Comparison of ENCODE assay signal across 8 cellular contexts in genomic region chr3:119322523-119323400, GRCh38. TPM values are rescaled to one million over a fixed set of nuclear protein-coding genes. Genes with fewer than 3 reads are reported as not detected.
DNase-seq lines count a peak whose midpoint lies in the region; ATAC-seq and TF ChIP-seq lines count a peak whose summit lies in the region.

No MANE protein-coding gene starts in this region.

- H3K36me3 ChIP-seq in SU-DHL-6 (ENCODE audit: low read length): no peaks in the 10 kb centered on the region

- peak overlapping the region; percentile 100 for H2AFZ ChIP-seq in SU-DHL-6 (ENCODE audit: low read depth, low read length, severe bottlenecking)

- peak overlapping the region; percentile 67 for H3K4me3 ChIP-seq in SU-DHL-6 (ENCODE audit: insufficient read depth, low read length, poor library complexity, severe bottlenecking)

- peaks cover 49% of the 10 kb centered on the region for H3K4me1 Mint-ChIP-seq in activated naive CD8-positive, alpha-beta T cell treated with anti-CD3 and anti-CD28 coated beads, Interleukin-2, amount 50 U/mL, for 24 hours
- H3K4me1 Mint-ChIP-seq in progenitor cell of endocrine pancreas (ENCODE audit: low read depth): peaks cover 16% of the 10 kb centered on the region

- H4K20me1 ChIP-seq in SU-DHL-6 (ENCODE audit: low read depth, low read length): no peaks in the 10 kb centered on the region

- H3K9me3 Mint-ChIP-seq in activated naive CD8-positive, alpha-beta T cell treated with anti-CD3 and anti-CD28 coated beads, Interleukin-2, amount 50 U/mL, for 24 hours: no peaks in the 10 kb centered on the region
- no peaks in the 10 kb centered on the region for H3K9me3 Mint-ChIP-seq in progenitor cell of endocrine pancreas (ENCODE audit: low read depth)

- H3K9me2 ChIP-seq in SU-DHL-6 (replicated peaks; ENCODE audit: insufficient read depth, low read length): no peaks in the 10 kb centered on the region

- peak overlapping the region; percentile 31; the same call in 1 of the 2 replicates for H3K27ac ChIP-seq in SU-DHL-6 (ENCODE audit: low read depth, low read length)

- H3K27me3 Mint-ChIP-seq in activated naive CD8-positive, alpha-beta T cell treated with anti-CD3 and anti-CD28 coated beads, Interleukin-2, amount 50 U/mL, for 24 hours: no peaks in the 10 kb centered on the region
- H3K27me3 Mint-ChIP-seq in progenitor cell of endocrine pancreas: peaks cover 8% of the 10 kb centered on the region

- peak overlapping the region; percentile 86 for H3K4me2 ChIP-seq in SU-DHL-6 (ENCODE audit: low read depth, low read length, poor library complexity, severe bottlenecking)

- peaks cover 19% of the 10 kb centered on the region for H3K36me3 Mint-ChIP-seq in activated naive CD8-positive, alpha-beta T cell treated with anti-CD3 and anti-CD28 coated beads, Interleukin-2, amount 50 U/mL, for 24 hours (ENCODE audit: low read depth)
- H3K36me3 Mint-ChIP-seq in progenitor cell of endocrine pancreas (ENCODE audit: insufficient read depth): no peaks in the 10 kb centered on the region

- H3K79me2 ChIP-seq in SU-DHL-6 (ENCODE audit: insufficient read depth, low read length): no peaks in the 10 kb centered on the region

- peak overlapping the region; percentile 95 for H3K27ac Mint-ChIP-seq in activated naive CD8-positive, alpha-beta T cell treated with anti-CD3 and anti-CD28 coated beads, Interleukin-2, amount 50 U/mL, for 24 hours
- H3K27ac Mint-ChIP-seq in progenitor cell of endocrine pancreas: peak overlapping the region; percentile 99

- ATAC-seq in HG02610 (IDR thresholded peaks at IDR 0.05; ENCODE audit: unreplicated experiment) (peak; percentile 88), left cardiac atrium (peak; percentile 93 to 95)
- ATAC-seq in activated naive CD8-positive, alpha-beta T cell treated with anti-CD3 and anti-CD28 coated beads, Interleukin-2, amount 50 U/mL, for 24 hours: peak; percentile 95

- peak overlapping the region; percentile 77 for H3K9ac ChIP-seq in SU-DHL-6 (ENCODE audit: low read length)

- peak; percentile 81 for DNase-seq in NCI-H1092 (lab: John Stamatoyannopoulos, UW)
- DNase-seq in activated naive CD8-positive, alpha-beta T cell treated with anti-CD3 and anti-CD28 coated beads, Interleukin-2, amount 50 U/mL, for 24 hours: peak; percentile 95
- peak; percentile 94 for DNase-seq in left cardiac atrium
- peak; percentile 89 for DNase-seq in progenitor cell of endocrine pancreas (ENCODE audit: low spot score, unreplicated experiment)
- peak; percentile 86 for DNase-seq in ureter (ENCODE audit: low spot score)

- intact Hi-C loops in left cardiac atrium (cut with DNase I): no loop called here

- TF ChIP-seq CTCF in GM12872 (IDR thresholded peaks at IDR 0.05; ENCODE audit: insufficient read depth, low read depth, low read length) (0 out of 3 replicates have a peak, but pooled peaks have one; percentile 26), SU-DHL-6 (IDR thresholded peaks at IDR 0.05; ENCODE audit: insufficient read depth, low read length, poor library complexity, severe bottlenecking) (no peak), progenitor cell of endocrine pancreas (IDR thresholded peaks at IDR 0.05; ENCODE audit: unreplicated experiment) (peak; percentile 49)

- no peaks in the 10 kb centered on the region for H3K27me3 ChIP-seq in SU-DHL-6 (ENCODE audit: low read length)

- H3F3A ChIP-seq in SU-DHL-6 (ENCODE audit: insufficient read depth): 0 out of 2 replicates have a peak, but pooled peaks cover 9% of the 10 kb centered on the region

- peak overlapping the region; percentile 86 for H3K4me3 Mint-ChIP-seq in activated naive CD8-positive, alpha-beta T cell treated with anti-CD3 and anti-CD28 coated beads, Interleukin-2, amount 50 U/mL, for 24 hours
- peak overlapping the region; percentile 85 for H3K4me3 Mint-ChIP-seq in progenitor cell of endocrine pancreas (ENCODE audit: low read depth)

- no peaks in the 10 kb centered on the region for H3K9me3 ChIP-seq in SU-DHL-6 (ENCODE audit: insufficient read depth, low read length)

RNA-seq across cellular contexts. Expression of gene ARHGAP31, which starts 28.6 kb away (rescaled TPM):
- 10 to 100 TPM; 33.5 to 44.0 TPM for total RNA-seq in left cardiac atrium
- total RNA-seq in progenitor cell of endocrine pancreas: 0.84 and 1.4 TPM in 2 replicates
- 25.4 TPM for total RNA-seq in ureter

Comparison
In these comparisons a context has a peak if more than half of its experiments do, and no peak if none do; other contexts are left out.
1. Peak in every context shown above with its lines: DNase-seq, ATAC-seq, H3K4me3 ChIP-seq and H3K27ac ChIP-seq.
2. RNA of gene ARHGAP31, which starts 28.6 kb away (total RNA-seq): 33.5 to 44.0 TPM in left cardiac atrium and 25.4 TPM in ureter (single experiment); 0.84 to 1.4 TPM in progenitor cell of endocrine pancreas; every median in the first group is over 10 times any median in the second.